In the genomic region with DNA sequence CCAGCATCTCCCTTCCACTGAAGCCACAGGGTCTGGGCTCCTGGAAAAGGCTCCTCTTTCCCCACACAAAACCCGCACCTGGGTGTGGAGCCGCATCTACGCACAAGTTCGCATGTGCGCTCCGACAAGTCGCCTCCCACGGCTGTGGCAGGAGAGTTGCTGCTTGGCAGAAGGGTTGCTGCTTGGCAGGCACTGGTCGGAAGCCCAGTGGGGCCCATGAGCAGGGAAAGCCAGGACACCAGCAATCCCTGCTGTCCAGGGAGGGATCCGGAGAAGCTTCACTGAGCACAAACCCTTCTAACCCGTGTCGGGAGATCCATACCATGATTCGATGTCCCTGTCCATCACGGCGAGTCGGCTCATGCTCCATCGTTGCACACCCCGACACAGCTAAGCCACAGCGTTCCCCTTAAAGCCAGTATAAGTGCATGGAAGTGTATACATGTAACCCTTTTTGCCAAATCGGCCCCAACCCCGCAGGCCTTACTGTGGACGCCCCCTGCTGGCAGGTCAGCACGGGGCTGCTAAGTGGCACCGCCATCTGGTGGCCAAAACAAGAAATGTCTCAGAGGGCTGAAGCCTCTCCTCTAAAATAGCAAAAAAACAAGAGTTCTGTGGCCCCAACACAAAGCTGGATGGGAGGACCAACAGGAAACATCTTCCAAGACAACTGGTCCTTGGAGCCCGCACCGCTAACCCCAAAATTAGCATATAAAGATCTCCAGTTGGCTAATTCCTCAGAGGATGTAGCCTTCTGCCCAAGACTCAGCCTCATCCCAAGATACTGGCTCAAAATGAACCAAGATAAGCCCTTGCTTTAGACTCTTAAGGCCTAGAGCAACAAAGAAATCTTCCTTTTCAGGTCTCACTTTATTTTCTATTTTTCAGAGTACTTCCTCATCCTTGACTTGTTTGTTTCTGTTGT, we compare ENCODE assay signal across 8 cellular contexts. TPM values are rescaled to one million over a fixed set of nuclear protein-coding genes. Genes with fewer than 3 reads are reported as not detected.
DNase-seq lines count a peak whose midpoint lies in the region; ATAC-seq and TF ChIP-seq lines count a peak whose summit lies in the region.

No MANE protein-coding gene starts in this region.

- DNase-seq in GM13977 (ENCODE audit: low spot score): peak; percentile 90
- DNase-seq in NCI-H1694 (lab: John Stamatoyannopoulos, UW): peak; percentile 77
- peak; percentile 76 for DNase-seq in T1000 (lab: John Stamatoyannopoulos, UW)
- DNase-seq in right atrium auricular region (ENCODE audit: low spot score): peak; percentile 83
- peak; percentile 36 to 64 for DNase-seq in gastrocnemius medialis
- no peak for DNase-seq in mesenteric fat pad (ENCODE audit: low spot score)

- in situ Hi-C loops in GM13977 (cut with MboI; ENCODE audit: low pct_unique_long_range_greater_than_20kb, low sequenced_read_pairs, unreplicated experiment) (loop anchor here (10.0 kb wide), 1 partner anchor 230 kb away; no protein-coding TSS in a partner anchor), gastrocnemius medialis (cut with MboI; ENCODE audit: low sequenced_read_pairs in 4 of 4) (loop anchor here (5.0 to 10.0 kb wide), 7 partner anchors 52 to 232 kb away; no protein-coding TSS in a partner anchor)

- no peak for TF ChIP-seq POLR2A in gastrocnemius medialis (IDR thresholded peaks at IDR 0.05)

- intact Hi-C loops in gastrocnemius medialis (cut with DNase I; ENCODE audit: low total_unique reads): loop anchor here (1.0 to 10.0 kb wide), 3 partner anchors 57 to 490 kb away; a partner anchor contains a TSS

- no peak overlapping the region for H3K4me3 ChIP-seq in right atrium auricular region
- H3K4me3 ChIP-seq in gastrocnemius medialis: no peak overlapping the region

- H3K27me3 ChIP-seq in right atrium auricular region (no peaks in the 10 kb centered on the region), gastrocnemius medialis (peaks cover 7 to 15% (median 10%) of the 10 kb centered on the region in 3 donors)

- peaks cover 0 to 5% of the 10 kb centered on the region in 2 donors for H3K4me1 ChIP-seq in right atrium auricular region
- peaks cover 2% of the 10 kb centered on the region in 2 donors for H3K4me1 ChIP-seq in gastrocnemius medialis

- TF ChIP-seq CTCF in 22Rv1 (IDR thresholded peaks at IDR 0.05): peak; percentile 100
- peak; percentile 100 for TF ChIP-seq CTCF in GM13977 (IDR thresholded peaks at IDR 0.05; ENCODE audit: extremely low read depth, insufficient read depth, missing control alignments)
- peak; percentile 99 to 100 for TF ChIP-seq CTCF in right atrium auricular region (IDR thresholded peaks at IDR 0.05)
- TF ChIP-seq CTCF in gastrocnemius medialis (IDR thresholded peaks at IDR 0.05 in 4 of 5, conservative IDR thresholded peaks at IDR 0.05 in 1 of 5): peak; percentile 99 to 100 (median 100)

- H3K9me3 ChIP-seq in right atrium auricular region: no peaks in the 10 kb centered on the region
- no peaks in the 10 kb centered on the region for H3K9me3 ChIP-seq in gastrocnemius medialis

- no peaks in the 10 kb centered on the region for H3K36me3 ChIP-seq in right atrium auricular region
- H3K36me3 ChIP-seq in gastrocnemius medialis: no peaks in the 10 kb centered on the region

- peak overlapping the region; percentile 36; the same call in 1 of the 2 replicates for H3K27ac ChIP-seq in 22Rv1
- H3K27ac ChIP-seq in angular gyrus (ENCODE audit: low read depth, low read length): peak overlapping the region; percentile 12
- no peak overlapping the region for H3K27ac ChIP-seq in right atrium auricular region
- no peak overlapping the region for H3K27ac ChIP-seq in gastrocnemius medialis

- ATAC-seq in gastrocnemius medialis: peak; percentile 75 to 76

RNA-seq across cellular contexts. Expression of a gene that starts 8.3 kb away (rescaled TPM):
- total RNA-seq in right atrium auricular region: 1 to 10 TPM in 1 of 2 donors, under 1 TPM in 1; 0.44 to 1.3 TPM
- total RNA-seq in gastrocnemius medialis: not detected
- not detected for total RNA-seq in mesenteric fat pad

RNA-seq across cellular contexts. Expression of a gene that starts 33.1 kb away (rescaled TPM):
- 1 to 10 TPM; 1.9 to 8.4 TPM for total RNA-seq in right atrium auricular region
- total RNA-seq in gastrocnemius medialis: 1 to 10 TPM in 2 of 4 donors, under 1 TPM in 1, not detected in 1; 0.72 to 2.0 (median 1.4) TPM
- total RNA-seq in mesenteric fat pad: 31.9 TPM

RNA-seq across cellular contexts. Expression of a gene that starts 35.7 kb away (rescaled TPM):
- total RNA-seq in right atrium auricular region (10 to 100 TPM; 15.3 to 32.5 TPM), gastrocnemius medialis (1 to 10 TPM in 3 of 4 donors, not detected in 1; 1.4 to 2.2 (median 1.5) TPM), mesenteric fat pad (0.26 TPM)

RNA-seq across cellular contexts. Expression of a gene that starts 48.9 kb away (rescaled TPM):
- total RNA-seq in right atrium auricular region (10 to 100 TPM; 45.5 to 48.9 TPM), gastrocnemius medialis (10 to 100 TPM; 17.2 to 28.1 (median 17.7) TPM), mesenteric fat pad (27.9 TPM)

Comparison
In these comparisons a context has a peak if more than half of its experiments do, and no peak if none do; other contexts are left out.
1. H3K27ac ChIP-seq: peak in 22Rv1 (single experiment) and angular gyrus (single experiment); none in right atrium auricular region (0 of 2) and gastrocnemius medialis (0 of 4).
2. RNA of a gene that starts 35.7 kb away (total RNA-seq): 15.3 to 32.5 TPM in right atrium auricular region; 1.4 to 2.2 TPM in gastrocnemius medialis and 0.26 TPM in mesenteric fat pad (single experiment); every median in the first group is over 4 times any median in the second.
3. Peak in every context shown above with its lines, with median percentiles within 50 percentile points of each other: CTCF ChIP-seq.